ENCODE assay signal across 22 cellular contexts in the genomic region with DNA sequence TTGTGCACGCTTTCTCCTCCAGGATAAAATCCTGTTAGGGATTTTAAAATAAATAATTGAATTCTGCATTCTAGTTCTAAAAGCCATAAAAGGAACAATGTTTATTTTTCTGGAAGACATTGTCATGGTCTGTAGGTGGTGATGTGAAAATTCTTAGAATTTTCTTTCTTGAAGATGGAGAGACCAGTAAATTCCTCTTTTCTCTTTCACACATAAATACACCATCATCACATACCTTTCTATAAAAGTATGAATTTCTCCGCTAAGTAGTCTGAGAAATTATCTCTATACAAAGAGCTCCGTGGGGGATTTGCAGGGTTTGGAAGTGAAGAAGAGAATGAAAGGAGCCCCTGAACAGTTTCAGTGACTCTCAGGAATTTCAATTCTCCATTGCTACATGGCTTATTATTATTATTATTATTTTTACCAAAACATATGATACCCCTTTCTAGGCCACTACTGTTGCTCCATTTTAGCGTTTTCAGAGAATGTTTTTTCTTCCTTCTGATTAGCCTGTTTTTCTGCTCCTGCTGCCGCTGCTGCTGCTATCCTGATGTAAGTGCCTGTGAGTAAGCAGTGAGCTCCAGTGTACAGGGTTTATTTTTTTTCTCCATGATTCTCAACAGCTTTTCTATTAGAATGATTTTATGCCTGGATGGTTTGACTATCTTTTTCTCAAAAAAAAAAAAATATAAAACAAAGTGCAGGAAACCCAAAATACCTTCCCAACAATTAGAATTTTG.
"Had no signal": no experiment of that assay in that cellular context is flagged by ENCODE, and none has a peak within 500 bp of the region (broad histone marks: within the 10 kb centered on the region; RNA-seq: fewer than 3 reads in every experiment).

No MANE protein-coding gene starts in this region.

- H3K4me3 ChIP-seq: adrenal gland, colonic mucosa, left lung, right atrium auricular region, skin epidermis, tibial nerve, uterus had no signal

- H3K9me3 Mint-ChIP-seq: activated T-cell treated with anti-CD3 and anti-CD28 coated beads, Interleukin-2, amount 50 U/mL, for 72 hours; nephron had no signal

- ATAC-seq: activated T-cell treated with anti-CD3 and anti-CD28 coated beads, Interleukin-2, amount 50 U/mL, for 72 hours; esophagus mucosa; left lung had no signal

- H3K27me3 Mint-ChIP-seq: stimulated activated naive CD8-positive, alpha-beta T cell treated with anti-CD3 and anti-CD28 coated beads, Interleukin-15, Interleukin-2, amounts not matched to agents 100 ng/mL and 50 ng/mL, for 24 hours had no signal

- H3K27ac ChIP-seq: adrenal gland, colonic mucosa, left lung, right atrium auricular region, skin epidermis, uterus had no signal

- H3K4me1 ChIP-seq: adrenal gland, colonic mucosa, left lung, uterus had no signal

- H3K36me3 ChIP-seq: adrenal gland, colonic mucosa, left lung, right atrium auricular region, tibial nerve, uterus had no signal

- H3K9me3 ChIP-seq: adrenal gland, colonic mucosa, left lung, right atrium auricular region, tibial nerve, uterus had no signal

- DNase-seq: activated CD4-positive, alpha-beta T cell treated with anti-CD3 and anti-CD28 coated beads, Interleukin-2, amount 50 U/mL, for 4 hours; activated gamma-delta T cell; activated T-cell treated with anti-CD3 and anti-CD28 coated beads, Interleukin-2, amount 50 U/mL, for 72 hours; adrenal gland; colonic mucosa; effector CD4-positive, alpha-beta T cell; hippocampal formation; islet precursor cell; left lung; occipital lobe; stimulated activated CD4-positive, alpha-beta T cell treated with anti-CD3 and anti-CD28 coated beads, Interleukin-15, amount 100 ng/mL, for 24 hours; stimulated activated CD4-positive, alpha-beta T cell treated with anti-CD3 and anti-CD28 coated beads, Interleukin-2, amount 100 ng/mL, for 48 hours; uterus had no signal

- H3K36me3 Mint-ChIP-seq: activated naive CD4-positive, alpha-beta T cell treated with anti-CD3 and anti-CD28 coated beads, Interleukin-2, amount 50 U/mL, for 24 hours; mesothelial cell of epicardium had no signal

- H3K4me1 Mint-ChIP-seq: activated naive CD4-positive, alpha-beta T cell treated with anti-CD3 and anti-CD28 coated beads, Interleukin-2, amount 50 U/mL, for 24 hours; nephron had no signal

- H3K4me3 Mint-ChIP-seq: activated naive CD4-positive, alpha-beta T cell treated with anti-CD3 and anti-CD28 coated beads, Interleukin-2, amount 50 U/mL, for 24 hours; activated T-cell treated with anti-CD3 and anti-CD28 coated beads, Interleukin-2, amount 50 U/mL, for 72 hours; mesothelial cell of epicardium; nephron; stimulated activated naive CD8-positive, alpha-beta T cell treated with anti-CD3 and anti-CD28 coated beads, Interleukin-15, Interleukin-2, amounts not matched to agents 100 ng/mL and 50 ng/mL, for 24 hours had no signal

- H3K27me3 ChIP-seq: adrenal gland, colonic mucosa, left lung, right atrium auricular region, tibial nerve, uterus had no signal

- H3K27ac Mint-ChIP-seq: activated naive CD4-positive, alpha-beta T cell treated with anti-CD3 and anti-CD28 coated beads, Interleukin-2, amount 50 U/mL, for 24 hours; activated T-cell treated with anti-CD3 and anti-CD28 coated beads, Interleukin-2, amount 50 U/mL, for 72 hours; mesothelial cell of epicardium; nephron; progenitor cell of endocrine pancreas; stimulated activated naive CD8-positive, alpha-beta T cell treated with anti-CD3 and anti-CD28 coated beads, Interleukin-15, Interleukin-2, amounts not matched to agents 100 ng/mL and 50 ng/mL, for 24 hours had no signal
